Comparison of ENCODE assay signal across 27 cellular contexts in genomic region chr1:11581455-11581854, GRCh38.
DNase-seq lines count a peak whose midpoint lies in the region; ATAC-seq, FAIRE-seq and TF ChIP-seq lines count a peak whose summit lies in the region.
"Had no signal": no experiment of that assay in that cellular context is flagged by ENCODE, and none has a peak within 500 bp of the region (broad histone marks: within the 10 kb centered on the region; RNA-seq: fewer than 3 reads in every experiment).

No MANE protein-coding gene starts in this region.

- TF ChIP-seq RAD21 in K562 (CRISPR knock-in tag; conservative IDR thresholded peaks at IDR 0.05 in 1 of 2, IDR thresholded peaks at IDR 0.05 in 1 of 2) = no peak

- TF ChIP-seq POLR2A in K562 (conservative IDR thresholded peaks at IDR 0.05) = no peak

- H3K79me2 ChIP-seq in K562 (ENCODE audit: control insufficient read depth, insufficient read depth, low read length) = no peaks in the 10 kb centered on the region

- intact Hi-C loops in K562 (cut with micrococcal nuclease) = no loop called here
- intact Hi-C loops in activated CD4-positive, alpha-beta T cell treated with anti-CD3 and anti-CD28 coated beads for 36 hours (cut with DNase I, micrococcal nuclease) = no loop called here

- H3K4me3 ChIP-seq in K562 = no peak overlapping the region
- H3K4me3 ChIP-seq in effector memory CD4-positive, alpha-beta T cell (ENCODE audit: insufficient read depth, low read depth, low read length, poor library complexity, severe bottlenecking) = no peak overlapping the region
- H3K4me3 ChIP-seq: A549; BLaER1 treated with 17β-estradiol and CSF1 and Interleukin-3, amounts not matched to agents 10 nM and 100 nM; GM12878 had no signal

- H3K27ac ChIP-seq in K562 (ENCODE audit: extremely low read depth, low read depth, low read length) = no peak overlapping the region
- no peak overlapping the region for H3K27ac ChIP-seq in effector memory CD4-positive, alpha-beta T cell (ENCODE audit: insufficient read depth, low read length, poor library complexity, severe bottlenecking)
- H3K27ac ChIP-seq: 22Rv1; A549; BLaER1 treated with 17β-estradiol and CSF1 and Interleukin-3, amounts not matched to agents 10 nM and 100 nM; C4-2B had no signal

- no peak for TF ChIP-seq CTCF in K562 (IDR thresholded peaks at IDR 0.05 in 2 of 3, conservative IDR thresholded peaks at IDR 0.05 in 1 of 3; ENCODE audit: insufficient read depth in 2 of 3, low read depth in 1 of 3, low read length in 3 of 3)

- in situ Hi-C loops in K562 (cut with MboI) = no loop called here

- peaks cover 3% of the 10 kb centered on the region for H3K27me3 Mint-ChIP-seq in activated CD4-positive, alpha-beta T cell treated with anti-CD3 and anti-CD28 coated beads for 36 hours

- H3K27ac Mint-ChIP-seq in activated CD4-positive, alpha-beta T cell treated with anti-CD3 and anti-CD28 coated beads for 36 hours = no peak overlapping the region
- H3K27ac Mint-ChIP-seq: B cell; CD4-positive, alpha-beta T cell had no signal

- H2AFZ ChIP-seq in K562 (ENCODE audit: low read depth, low read length) = no peak overlapping the region

- no peak overlapping the region for H3K4me2 ChIP-seq in K562 (ENCODE audit: insufficient read depth, low read length)
- H3K4me2 ChIP-seq: A549; BLaER1 treated with 17β-estradiol and CSF1 and Interleukin-3, amounts not matched to agents 10 nM and 100 nM had no signal

- H3K9me3 Mint-ChIP-seq in activated CD4-positive, alpha-beta T cell treated with anti-CD3 and anti-CD28 coated beads for 36 hours (ENCODE audit: low read depth) = no peaks in the 10 kb centered on the region
- H3K9me3 Mint-ChIP-seq: CD4-positive, alpha-beta T cell; CD8-positive, alpha-beta memory T cell had no signal

- no peak overlapping the region for H3K4me3 Mint-ChIP-seq in activated CD4-positive, alpha-beta T cell treated with anti-CD3 and anti-CD28 coated beads for 36 hours
- H3K4me3 Mint-ChIP-seq: B cell; CD4-positive, alpha-beta T cell; CD8-positive, alpha-beta memory T cell had no signal

- H3K36me3 ChIP-seq in K562 (ENCODE audit: control insufficient read depth, insufficient read depth, low read length) = no peaks in the 10 kb centered on the region
- no peaks in the 10 kb centered on the region for H3K36me3 ChIP-seq in effector memory CD4-positive, alpha-beta T cell (ENCODE audit: control insufficient read depth, insufficient read depth, low read length)
- H3K36me3 ChIP-seq: BLaER1 treated with 17β-estradiol and CSF1 and Interleukin-3, amounts not matched to agents 10 nM and 100 nM had no signal

- ATAC-seq in K562 = no peak
- ATAC-seq in activated CD4-positive, alpha-beta T cell treated with anti-CD3 and anti-CD28 coated beads for 36 hours = no peak
- ATAC-seq: A549, GM12878 had no signal

- peaks cover 42 to 67% of the 10 kb centered on the region in 2 experiments for H3K27me3 ChIP-seq in K562 (ENCODE audit: control insufficient read depth in 2 of 2, insufficient read depth in 2 of 2, low read length in 2 of 2)
- no peaks in the 10 kb centered on the region for H3K27me3 ChIP-seq in effector memory CD4-positive, alpha-beta T cell (replicated peaks; ENCODE audit: control insufficient read depth, insufficient read depth, low read length, poor library complexity, severe bottlenecking)
- H3K27me3 ChIP-seq: BLaER1 treated with 17β-estradiol and CSF1 and Interleukin-3, amounts not matched to agents 10 nM and 100 nM had no signal

- 0% methylated on average over 7 of the region's 7 CpGs for WGBS in K562 (ENCODE audit: insufficient coverage, low coverage, missing lambda C conversion rate)

- H4K20me1 ChIP-seq in K562 (replicated peaks; ENCODE audit: control insufficient read depth, insufficient read depth, low read length) = 0 out of 2 replicates have a peak, but pooled peaks cover 4% of the 10 kb centered on the region
- H4K20me1 ChIP-seq: BLaER1 treated with 17β-estradiol and CSF1 and Interleukin-3, amounts not matched to agents 10 nM and 100 nM had no signal

- FAIRE-seq in K562 (lab: Jason Lieb, UNC) (no peak), urothelium cell line (lab: Jason Lieb, UNC) (peak; percentile 17)
- FAIRE-seq: A549, GM12878, GM12892, GM18507 had no signal

- no peaks in the 10 kb centered on the region; the same call in 1 of the 2 replicates for H3K9me3 ChIP-seq in K562 (replicated peaks; ENCODE audit: control insufficient read depth, insufficient read depth, low read depth, low read length)
- H3K9me3 ChIP-seq in effector memory CD4-positive, alpha-beta T cell (ENCODE audit: control insufficient read depth, low read length) = no peaks in the 10 kb centered on the region
- H3K9me3 ChIP-seq: A549; BLaER1 treated with 17β-estradiol and CSF1 and Interleukin-3, amounts not matched to agents 10 nM and 100 nM had no signal

- TF ChIP-seq EP300 in K562 (IDR thresholded peaks at IDR 0.05; ENCODE audit: low read length) = no peak

- H3K4me1 ChIP-seq in K562 (replicated peaks in 1 of 2; ENCODE audit: control insufficient read depth in 2 of 2, insufficient read depth in 2 of 2, low read length in 2 of 2) = no peaks in the 10 kb centered on the region
- no peaks in the 10 kb centered on the region for H3K4me1 ChIP-seq in effector memory CD4-positive, alpha-beta T cell (ENCODE audit: control insufficient read depth, insufficient read depth, low read length, poor library complexity, severe bottlenecking)
- H3K4me1 ChIP-seq: A549 had no signal

- no TSS peak for BruUV-seq in K562 (replicated peaks; lab: Mats Ljungman, UMichigan)

- CTCF ChIA-PET in K562 (lab: Yijun Ruan, JAX; ENCODE audit: low intra/inter-chr PET ratio) = no interaction called here
- CTCF ChIA-PET in activated CD4-positive, alpha-beta T cell treated with anti-CD3 and anti-CD28 coated beads for 36 hours (lab: Charles Lee) = interaction anchor here (0.7 to 0.8 kb wide), 2 partner anchors 9 to 32 kb away, joined by 3 to 5 read pairs; no protein-coding TSS in a partner anchor

- H3K4me1 Mint-ChIP-seq in activated CD4-positive, alpha-beta T cell treated with anti-CD3 and anti-CD28 coated beads for 36 hours = no peaks in the 10 kb centered on the region
- H3K4me1 Mint-ChIP-seq: B cell; CD8-positive, alpha-beta memory T cell had no signal

- H3K36me3 Mint-ChIP-seq in activated CD4-positive, alpha-beta T cell treated with anti-CD3 and anti-CD28 coated beads for 36 hours (ENCODE audit: low read depth) = no peaks in the 10 kb centered on the region
- H3K36me3 Mint-ChIP-seq: CD8-positive, alpha-beta memory T cell had no signal

- no peak overlapping the region for H3K9ac ChIP-seq in K562 (ENCODE audit: insufficient read depth in 1 of 2, low read depth in 2 of 2, low read length in 2 of 2)
- H3K9ac ChIP-seq: BLaER1 treated with 17β-estradiol and CSF1 and Interleukin-3, amounts not matched to agents 10 nM and 100 nM had no signal

- DNase-seq in NCI-H748 (lab: John Stamatoyannopoulos, UW; ENCODE audit: unreplicated experiment) (peak; percentile 22), NCI-H748 treated with DMSO at 0.1 percent for 48 hours (lab: John Stamatoyannopoulos, UW) (no peak), NCI-H69 (lab: John Stamatoyannopoulos, UW) (peak; percentile 32), K562 (ENCODE audit: extremely low read depth in 1 of 4, low spot score in 3 of 4) (no peak), urothelium cell line (ENCODE audit: low spot score) (no peak), superior temporal gyrus (ENCODE audit: extremely low spot score) (no peak)
- DNase-seq in activated CD4-positive, alpha-beta T cell treated with anti-CD3 and anti-CD28 coated beads for 36 hours = no peak
- no peak for DNase-seq in effector memory CD4-positive, alpha-beta T cell
- DNase-seq: AML-193; CD4-positive, alpha-beta T cell; CD8-positive, alpha-beta memory T cell; COR-L47; DMS 273 treated with DMSO at 0.1 percent for 48 hours; DMS153; DMS53; DMS79; DND-41; EL; GDM1 had no signal

- no peaks in the 10 kb centered on the region for H3K9me1 ChIP-seq in K562 (ENCODE audit: control insufficient read depth, insufficient read depth, low read length)

- POLR2A ChIA-PET in K562 (lab: Yijun Ruan, JAX) = interaction anchor here (0.9 to 1.1 kb wide), 2 partner anchors 9 kb away, joined by 3 read pairs; no protein-coding TSS in a partner anchor
- POLR2A ChIA-PET in activated CD4-positive, alpha-beta T cell treated with anti-CD3 and anti-CD28 coated beads for 36 hours (lab: Charles Lee) = no interaction called here

TF ChIP-seq in K562, 482 proteins besides CTCF, POLR2A, EP300 and RAD21 (continues in another document):
- TF ChIP-seq NFXL1 (CRISPR knock-in tag; IDR thresholded peaks at IDR 0.05) (no peak), MXI1 (IDR thresholded peaks at IDR 0.05; ENCODE audit: low read depth, low read length) (0 out of 2 replicates have a peak, but pooled peaks have one; percentile 31), RFX1 (IDR thresholded peaks at IDR 0.05) (peak; percentile 86), ZNF395 (CRISPR knock-in tag; IDR thresholded peaks at IDR 0.05) (no peak)
- TF ChIP-seq, protein P1, sequence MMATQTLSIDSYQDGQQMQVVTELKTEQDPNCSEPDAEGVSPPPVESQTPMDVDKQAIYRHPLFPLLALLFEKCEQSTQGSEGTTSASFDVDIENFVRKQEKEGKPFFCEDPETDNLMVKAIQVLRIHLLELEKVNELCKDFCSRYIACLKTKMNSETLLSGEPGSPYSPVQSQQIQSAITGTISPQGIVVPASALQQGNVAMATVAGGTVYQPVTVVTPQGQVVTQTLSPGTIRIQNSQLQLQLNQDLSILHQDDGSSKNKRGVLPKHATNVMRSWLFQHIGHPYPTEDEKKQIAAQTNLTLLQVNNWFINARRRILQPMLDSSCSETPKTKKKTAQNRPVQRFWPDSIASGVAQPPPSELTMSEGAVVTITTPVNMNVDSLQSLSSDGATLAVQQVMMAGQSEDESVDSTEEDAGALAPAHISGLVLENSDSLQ (IDR thresholded peaks at IDR 0.05) = peak; percentile 81

Comparison
In these comparisons a context has a peak if more than half of its experiments do, and no peak if none do; other contexts are left out.
1. DNase-seq: peak in NCI-H748 (single experiment) and NCI-H69 (single experiment); none in NCI-H748 treated with DMSO at 0.1 percent for 48 hours (single experiment), K562 (0 of 4), urothelium cell line (single experiment), activated CD4-positive, alpha-beta T cell treated with anti-CD3 and anti-CD28 coated beads for 36 hours (single experiment), effector memory CD4-positive, alpha-beta T cell (0 of 3) and superior temporal gyrus (single experiment).